ENCODE assay signal across 28 cellular contexts in the genomic region with DNA sequence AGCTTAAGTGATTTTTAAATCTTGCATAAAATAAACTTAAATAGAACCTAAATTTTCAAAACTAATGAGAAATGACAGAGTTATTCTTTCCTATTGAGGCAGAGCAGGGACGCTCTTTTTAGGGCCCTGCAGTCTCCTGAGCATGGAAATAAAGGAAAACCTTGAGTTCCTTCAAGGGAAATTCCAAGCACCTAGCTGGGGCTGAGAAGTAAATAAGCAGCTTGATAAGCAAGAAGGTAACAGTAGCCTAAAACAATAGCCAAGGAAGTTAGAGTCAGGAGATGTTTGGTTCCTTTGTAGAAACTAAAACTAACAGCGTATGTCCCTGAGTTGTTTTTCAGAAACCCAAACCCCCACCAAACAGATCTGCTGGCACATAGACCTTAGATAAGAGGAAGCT.
"Had no signal": no experiment of that assay in that cellular context is flagged by ENCODE, and none has a peak within 500 bp of the region (broad histone marks: within the 10 kb centered on the region; RNA-seq: fewer than 3 reads in every experiment).

No MANE protein-coding gene starts in this region.

- H3K4me1 Mint-ChIP-seq: immature natural killer cell; memory B cell; naive B cell; nephron; stimulated activated effector memory CD8-positive, alpha-beta T cell treated with anti-CD3 and anti-CD28 coated beads, Interleukin-12 subunit alpha, Interleukin-12 subunit beta, amount 100 ng/mL, for 72 hours had no signal

- ATAC-seq: left colon; mucosa of descending colon; sciatic nerve; stimulated activated effector memory CD8-positive, alpha-beta T cell treated with anti-CD3 and anti-CD28 coated beads, Interleukin-12 subunit alpha, Interleukin-12 subunit beta, amount 100 ng/mL, for 72 hours had no signal

- H3K9me3 ChIP-seq: esophagus squamous epithelium, left ventricle myocardium inferior, mucosa of descending colon, prostate gland, right atrium auricular region, stomach, thyroid gland, vagina had no signal

- H3K9me3 Mint-ChIP-seq: memory B cell; mesothelial cell of epicardium; nephron; stimulated activated effector memory CD8-positive, alpha-beta T cell treated with anti-CD3 and anti-CD28 coated beads, Interleukin-12 subunit alpha, Interleukin-12 subunit beta, amount 100 ng/mL, for 72 hours had no signal

- H3K4me1 ChIP-seq: esophagus squamous epithelium, left ventricle myocardium inferior, prostate gland, right atrium auricular region, stomach, thyroid gland, vagina had no signal

- H3K4me3 Mint-ChIP-seq: immature natural killer cell; memory B cell; mesothelial cell of epicardium; naive B cell; nephron; stimulated activated effector memory CD8-positive, alpha-beta T cell treated with anti-CD3 and anti-CD28 coated beads, Interleukin-12 subunit alpha, Interleukin-12 subunit beta, amount 100 ng/mL, for 72 hours had no signal

- H3K27ac ChIP-seq: esophagus squamous epithelium, left ventricle myocardium inferior, prostate gland, right atrium auricular region, stomach, thyroid gland, vagina had no signal

- H3K4me3 ChIP-seq: esophagus squamous epithelium, left ventricle myocardium inferior, lung, mucosa of descending colon, prostate gland, right atrium auricular region, stomach, thyroid gland, vagina had no signal

- H3K36me3 ChIP-seq: esophagus squamous epithelium, left ventricle myocardium inferior, prostate gland, right atrium auricular region, stomach, thyroid gland, vagina had no signal

- H3K27ac Mint-ChIP-seq: immature natural killer cell; memory B cell; mesothelial cell of epicardium; naive B cell; nephron; stimulated activated effector memory CD8-positive, alpha-beta T cell treated with anti-CD3 and anti-CD28 coated beads, Interleukin-12 subunit alpha, Interleukin-12 subunit beta, amount 100 ng/mL, for 72 hours had no signal

- H3K27me3 ChIP-seq: esophagus squamous epithelium, right atrium auricular region, stomach, thyroid gland, vagina had no signal

- H3K36me3 Mint-ChIP-seq: immature natural killer cell; memory B cell; naive B cell; stimulated activated effector memory CD8-positive, alpha-beta T cell treated with anti-CD3 and anti-CD28 coated beads, Interleukin-12 subunit alpha, Interleukin-12 subunit beta, amount 100 ng/mL, for 72 hours had no signal

- DNase-seq: effector CD8-positive, alpha-beta T cell; erythroblast; esophagus squamous epithelium; foreskin melanocyte; hypothalamus; immature natural killer cell; islet precursor cell; kidney glomerular epithelial cell; left colon; left ventricle myocardium inferior; mucosa of descending colon; naive B cell; nucleus accumbens; stimulated activated CD4-positive, alpha-beta T cell treated with anti-CD3 and anti-CD28 coated beads, Interleukin-2, amount 100 ng/mL, for 24 hours; stimulated activated CD4-positive, alpha-beta T cell treated with anti-CD3 and anti-CD28 coated beads, Interleukin-4, amount 100 ng/mL, for 24 hours; stimulated activated naive CD4-positive, alpha-beta T cell treated with Interleukin-2 at 50 U/mL for 16 hours; stomach; thyroid gland; trophoblast cell had no signal
